Comparison of ENCODE assay signal across 14 cellular contexts in the genomic region with DNA sequence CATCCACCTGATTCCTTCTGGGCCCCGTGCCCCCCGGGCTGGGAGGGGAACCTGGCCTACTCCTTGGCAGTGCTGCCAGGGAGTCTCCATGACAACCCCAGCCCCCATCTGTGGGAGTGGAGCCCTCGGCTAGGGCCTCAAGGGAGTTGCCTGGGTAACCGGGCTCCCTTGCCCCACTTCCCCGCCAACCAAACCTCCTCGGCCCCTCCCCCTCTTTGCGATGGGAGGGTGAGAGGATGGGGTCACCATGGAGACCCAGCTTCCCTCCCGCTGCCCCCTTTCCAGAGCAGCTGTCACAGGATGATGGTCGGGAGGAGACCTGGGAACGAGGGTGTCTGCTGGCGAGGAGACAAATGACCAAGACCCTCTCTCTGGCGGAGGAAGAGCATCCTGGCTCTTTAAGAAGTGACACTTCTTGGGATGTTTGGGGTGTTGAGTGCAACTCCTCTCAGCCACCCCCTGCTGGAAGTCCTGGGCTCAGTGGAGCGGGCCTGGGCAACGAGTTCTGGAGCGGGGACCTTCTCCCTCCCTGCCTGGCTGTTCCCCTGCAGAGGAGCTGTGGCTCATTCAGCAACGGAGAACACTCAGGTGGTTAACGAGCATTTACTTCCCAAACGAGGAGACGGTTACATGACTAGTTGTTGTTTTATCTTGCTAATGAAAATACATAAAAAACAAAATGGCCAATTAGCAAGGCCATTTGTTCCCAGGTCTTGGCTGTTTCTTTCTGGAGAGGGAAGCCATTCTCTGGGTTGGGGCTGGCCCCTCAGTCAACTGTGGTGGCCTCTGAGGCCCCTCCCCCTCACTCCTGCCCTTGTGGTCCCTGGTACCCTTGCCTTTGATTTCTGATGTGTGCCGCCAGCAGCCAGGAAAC.
A peak's percentile ranks its signal among the peaks of the same experiment; 100 is the strongest.
DNase-seq lines count a peak whose midpoint lies in the region; ATAC-seq and TF ChIP-seq lines count a peak whose summit lies in the region.
"Had no signal": no experiment of that assay in that cellular context is flagged by ENCODE, and none has a peak within 500 bp of the region (broad histone marks: within the 10 kb centered on the region; RNA-seq: fewer than 3 reads in every experiment).

No MANE protein-coding gene starts in this region.

- peaks cover 14% of the 10 kb centered on the region for H3K27me3 Mint-ChIP-seq in glutamatergic neuron (ENCODE audit: unreplicated experiment)

- H3K36me3 ChIP-seq in HUES6 (ENCODE audit: control insufficient read depth, insufficient read depth, low read length) (no peaks in the 10 kb centered on the region), osteoblast (ENCODE audit: insufficient read depth, low read length) (no peaks in the 10 kb centered on the region)

- TF ChIP-seq CTCF in glutamatergic neuron (IDR thresholded peaks at IDR 0.05; ENCODE audit: partially characterized antibody, unreplicated experiment): no peak
- TF ChIP-seq CTCF in osteoblast (IDR thresholded peaks at IDR 0.05; ENCODE audit: extremely low read depth, low read depth, low read length): no peak

- H3K9me3 ChIP-seq in HUES6 (ENCODE audit: control insufficient read depth, insufficient read depth, low read depth, low read length) (no peaks in the 10 kb centered on the region), osteoblast (ENCODE audit: low read depth, low read length) (no peaks in the 10 kb centered on the region)
- H3K9me3 ChIP-seq: Caco-2 had no signal

- H3K4me2 ChIP-seq in osteoblast (ENCODE audit: insufficient read depth, low read length): no peak overlapping the region

- no peaks in the 10 kb centered on the region for H4K20me1 ChIP-seq in osteoblast (ENCODE audit: insufficient read depth, low read length)

- H3K79me2 ChIP-seq in osteoblast (ENCODE audit: insufficient read depth, low read length): no peaks in the 10 kb centered on the region

- H3K27me3 ChIP-seq in HUES6 (ENCODE audit: control insufficient read depth, insufficient read depth, low read length): no peaks in the 10 kb centered on the region
- peaks cover 35% of the 10 kb centered on the region for H3K27me3 ChIP-seq in osteoblast (ENCODE audit: insufficient read depth, low read length)

- H3K4me1 ChIP-seq in HUES6 (ENCODE audit: control insufficient read depth, insufficient read depth, low read length) (peaks cover 32% of the 10 kb centered on the region), osteoblast (ENCODE audit: insufficient read depth, low read length) (no peaks in the 10 kb centered on the region)

- peak; percentile 89 for DNase-seq in NCI-H2227 (lab: John Stamatoyannopoulos, UW; ENCODE audit: unreplicated experiment)
- DNase-seq in glutamatergic neuron: peak; percentile 43
- peak; percentile 23 for DNase-seq in osteoblast (ENCODE audit: insufficient read length, low spot score, missing footprints)
- DNase-seq in stimulated activated effector memory CD8-positive, alpha-beta T cell treated with anti-CD3 and anti-CD28 coated beads, Interleukin-12 subunit alpha, Interleukin-12 subunit beta, amount 100 ng/mL, for 72 hours (ENCODE audit: low spot score in 2 of 2): no peak
- no peak for DNase-seq in NCI-H526 treated with DMSO at 0.1 percent for 48 hours (lab: John Stamatoyannopoulos, UW)
- DNase-seq: amniotic stem cell, Caco-2, mesenchymal stem cell, right cardiac atrium, SHP77 had no signal

- H3K27ac ChIP-seq in HUES6 (ENCODE audit: low read depth, low read length): no peak overlapping the region
- H3K27ac ChIP-seq in osteoblast (ENCODE audit: low read depth, low read length): no peak overlapping the region

- H3K36me3 Mint-ChIP-seq in glutamatergic neuron (ENCODE audit: unreplicated experiment): peaks cover 4% of the 10 kb centered on the region
- H3K36me3 Mint-ChIP-seq in stimulated activated effector memory CD8-positive, alpha-beta T cell treated with anti-CD3 and anti-CD28 coated beads, Interleukin-12 subunit alpha, Interleukin-12 subunit beta, amount 100 ng/mL, for 72 hours: no peaks in the 10 kb centered on the region

- H3K4me3 ChIP-seq in HUES6 (ENCODE audit: low read depth, low read length) (peak overlapping the region; percentile 39), osteoblast (ENCODE audit: insufficient read depth, low read length) (no peak overlapping the region)

- H3K4me1 Mint-ChIP-seq in glutamatergic neuron (ENCODE audit: low read depth, unreplicated experiment): peaks cover 42% of the 10 kb centered on the region
- H3K4me1 Mint-ChIP-seq in stimulated activated effector memory CD8-positive, alpha-beta T cell treated with anti-CD3 and anti-CD28 coated beads, Interleukin-12 subunit alpha, Interleukin-12 subunit beta, amount 100 ng/mL, for 72 hours: peaks cover 6% of the 10 kb centered on the region

- H3K9me3 Mint-ChIP-seq in glutamatergic neuron (ENCODE audit: unreplicated experiment): peaks cover 14% of the 10 kb centered on the region
- H3K9me3 Mint-ChIP-seq in stimulated activated effector memory CD8-positive, alpha-beta T cell treated with anti-CD3 and anti-CD28 coated beads, Interleukin-12 subunit alpha, Interleukin-12 subunit beta, amount 100 ng/mL, for 72 hours: peaks cover 4% of the 10 kb centered on the region

- peak overlapping the region; percentile 86 for H3K4me3 Mint-ChIP-seq in glutamatergic neuron (ENCODE audit: unreplicated experiment)
- no peak overlapping the region for H3K4me3 Mint-ChIP-seq in stimulated activated effector memory CD8-positive, alpha-beta T cell treated with anti-CD3 and anti-CD28 coated beads, Interleukin-12 subunit alpha, Interleukin-12 subunit beta, amount 100 ng/mL, for 72 hours

- no peak overlapping the region for H3K9ac ChIP-seq in HUES6 (ENCODE audit: low read length)

- no peak for ATAC-seq in GM21447 (IDR thresholded peaks at IDR 0.05; ENCODE audit: unreplicated experiment)
- ATAC-seq in stimulated activated effector memory CD8-positive, alpha-beta T cell treated with anti-CD3 and anti-CD28 coated beads, Interleukin-12 subunit alpha, Interleukin-12 subunit beta, amount 100 ng/mL, for 72 hours: no peak
- no peak for ATAC-seq in HG03196 (IDR thresholded peaks at IDR 0.05; ENCODE audit: unreplicated experiment)
- ATAC-seq: HepG2, right cardiac atrium had no signal

- H3K27ac Mint-ChIP-seq in glutamatergic neuron (ENCODE audit: unreplicated experiment): peak overlapping the region; percentile 94
- no peak overlapping the region for H3K27ac Mint-ChIP-seq in stimulated activated effector memory CD8-positive, alpha-beta T cell treated with anti-CD3 and anti-CD28 coated beads, Interleukin-12 subunit alpha, Interleukin-12 subunit beta, amount 100 ng/mL, for 72 hours

- H2AFZ ChIP-seq in osteoblast (ENCODE audit: low read length): no peak overlapping the region

Comparison
In these comparisons a context has a peak if more than half of its experiments do, and no peak if none do; other contexts are left out.
1. DNase-seq: peak in NCI-H2227 (single experiment), glutamatergic neuron (single experiment) and osteoblast (single experiment); none in stimulated activated effector memory CD8-positive, alpha-beta T cell treated with anti-CD3 and anti-CD28 coated beads, Interleukin-12 subunit alpha, Interleukin-12 subunit beta, amount 100 ng/mL, for 72 hours (0 of 2) and NCI-H526 treated with DMSO at 0.1 percent for 48 hours (single experiment).